In genomic region chr3:100630664-100631063, GRCh38 we compare ENCODE assay signal across 19 cellular contexts. TPM values are rescaled to one million over a fixed set of nuclear protein-coding genes. Genes with fewer than 3 reads are reported as not detected.
DNase-seq lines count a peak whose midpoint lies in the region; ATAC-seq, FAIRE-seq and TF ChIP-seq lines count a peak whose summit lies in the region.
"Had no signal": no experiment of that assay in that cellular context is flagged by ENCODE, and none has a peak within 500 bp of the region (broad histone marks: within the 10 kb centered on the region; RNA-seq: fewer than 3 reads in every experiment).

No MANE protein-coding gene starts in this region.

- TF ChIP-seq EP300 in H1 (IDR thresholded peaks at IDR 0.05; ENCODE audit: borderline replicate concordance in 1 of 2, low read depth in 2 of 2, low read length in 2 of 2) = no peak

- no peak overlapping the region for H4K91ac ChIP-seq in H1 (replicated peaks; ENCODE audit: insufficient read length, low read length)

- H3K4me1 ChIP-seq in H1 (replicated peaks in 1 of 4; ENCODE audit: control insufficient read depth in 3 of 4, insufficient read depth in 4 of 4, low read length in 3 of 4) (peaks cover 0 to 4% (median 0%) of the 10 kb centered on the region in 4 experiments; a peak in 1 of 7 replicates), keratinocyte (ENCODE audit: control insufficient read depth, extremely low read depth, insufficient read depth, low read length) (no peaks in the 10 kb centered on the region), esophagus squamous epithelium (no peaks in the 10 kb centered on the region)
- H3K4me1 ChIP-seq: SJCRH30 had no signal

- no peak overlapping the region for H2AK5ac ChIP-seq in H1 (ENCODE audit: low read depth, low read length)

- H2BK5ac ChIP-seq in H1 (ENCODE audit: low read depth, low read length) = no peak overlapping the region

- no peak for FAIRE-seq in H1 (lab: Jason Lieb, UNC)
- FAIRE-seq in keratinocyte (lab: Jason Lieb, UNC) = peak; percentile 17
- FAIRE-seq: GM12892 had no signal

- no peak overlapping the region for H3K4me2 ChIP-seq in H1 (ENCODE audit: insufficient read depth in 1 of 2, low read depth in 2 of 2, low read length in 2 of 2)
- no peak overlapping the region for H3K4me2 ChIP-seq in keratinocyte (ENCODE audit: control insufficient read depth, extremely low read depth, insufficient read depth, low read depth, low read length)

- H4K20me1 ChIP-seq in H1 (replicated peaks in 1 of 2; ENCODE audit: control insufficient read depth in 1 of 2, insufficient read depth in 2 of 2, low read length in 2 of 2) = no peaks in the 10 kb centered on the region
- H4K20me1 ChIP-seq in keratinocyte (ENCODE audit: control insufficient read depth, extremely low read depth, insufficient read depth, low read length) = no peaks in the 10 kb centered on the region

- POLR2A ChIA-PET in H1 (lab: Charles Lee; ENCODE audit: partially characterized antibody) = no interaction called here

- no peak overlapping the region for H2BK15ac ChIP-seq in H1 (ENCODE audit: low read length)

- H3K9me1 ChIP-seq in keratinocyte (ENCODE audit: control insufficient read depth, extremely low read depth, insufficient read depth, low read length) = no peaks in the 10 kb centered on the region

- TF ChIP-seq POLR2A in H1 (IDR thresholded peaks at IDR 0.05; ENCODE audit: control extremely low read depth in 1 of 2, low read depth in 2 of 2, low read length in 2 of 2) = no peak
- TF ChIP-seq POLR2A in esophagus squamous epithelium (IDR thresholded peaks at IDR 0.05) = no peak

- no peak overlapping the region for H3K9ac ChIP-seq in H1 (replicated peaks in 1 of 4; ENCODE audit: extremely low read depth in 1 of 4, low read depth in 3 of 4, low read length in 3 of 4)
- no peak overlapping the region for H3K9ac ChIP-seq in keratinocyte (ENCODE audit: control insufficient read depth, extremely low read depth, insufficient read depth, low read length)

- WGBS in H1 (ENCODE audit: extremely low coverage in 1 of 2, insufficient coverage in 1 of 2, insufficient read length in 1 of 2, insufficient replicate concordance in 2 of 2, low coverage in 1 of 2, low lambda C conversion rate in 2 of 2, missing lambda C conversion rate in 1 of 2), 2 experiments = 76% methylated on average over 1 of the region's 1 CpG; no CpG with 5 or more reads in 1 of the 2 experiments
- WGBS in esophagus squamous epithelium, 2 donors = 70 to 100% methylated on average over 1 of the region's 1 CpG

- H3K23ac ChIP-seq in H1 (ENCODE audit: insufficient read length) = no peak overlapping the region

- no peak for TF ChIP-seq CTCF in H1 (IDR thresholded peaks at IDR 0.05; ENCODE audit: control extremely low read depth in 1 of 3, insufficient read depth in 1 of 3, low read depth in 1 of 3, low read length in 3 of 3)
- no peak for TF ChIP-seq CTCF in keratinocyte (optimal IDR thresholded peaks at IDR 0.05 in 1 of 3, IDR thresholded peaks at IDR 0.05 in 1 of 3, conservative IDR thresholded peaks at IDR 0.05 in 1 of 3; ENCODE audit: extremely low read depth in 1 of 3, insufficient read depth in 2 of 3, low read length in 3 of 3)
- TF ChIP-seq CTCF in esophagus squamous epithelium (IDR thresholded peaks at IDR 0.05) = no peak

- H2AFZ ChIP-seq in H1 (ENCODE audit: low read length) (no peak overlapping the region), keratinocyte (ENCODE audit: control insufficient read depth, low read length) (no peak overlapping the region)

- no peak overlapping the region for H3K4ac ChIP-seq in H1 (replicated peaks; ENCODE audit: insufficient read length, low read depth, low read length)

- ATAC-seq in HG03095 (IDR thresholded peaks at IDR 0.05; ENCODE audit: unreplicated experiment) (no peak), sciatic nerve (no peak)

- no peak overlapping the region for H2BK20ac ChIP-seq in H1 (ENCODE audit: low read length)

- no peaks in the 10 kb centered on the region for H3K36me3 ChIP-seq in H1 (ENCODE audit: control insufficient read depth in 2 of 4, insufficient read depth in 4 of 4, low read length in 3 of 4)
- H3K36me3 ChIP-seq in keratinocyte (ENCODE audit: control insufficient read depth in 2 of 2, extremely low read depth in 1 of 2, insufficient read depth in 2 of 2, low read length in 2 of 2) = no peaks in the 10 kb centered on the region
- no peaks in the 10 kb centered on the region for H3K36me3 ChIP-seq in esophagus squamous epithelium
- H3K36me3 ChIP-seq: SJCRH30 had no signal

- H3K18ac ChIP-seq in H1 (ENCODE audit: extremely low read depth, low read length) = no peak overlapping the region

- H3K27ac ChIP-seq in H1 (ENCODE audit: low read depth, low read length) (no peak overlapping the region), keratinocyte (ENCODE audit: control insufficient read depth, insufficient read depth, low read length) (no peak overlapping the region), esophagus squamous epithelium (no peak overlapping the region)
- H3K27ac ChIP-seq: 22Rv1, RWPE1, SJCRH30 had no signal

- H4K5ac ChIP-seq in H1 (ENCODE audit: insufficient read length, low read depth, low read length) = no peak overlapping the region

- no peaks in the 10 kb centered on the region for H3K79me1 ChIP-seq in H1 (ENCODE audit: low read depth, low read length)

- H3K56ac ChIP-seq in H1 (replicated peaks; ENCODE audit: insufficient read length, low read depth, low read length) = no peak overlapping the region

- no peaks in the 10 kb centered on the region for H3K79me2 ChIP-seq in H1 (ENCODE audit: control insufficient read depth in 1 of 2, insufficient read depth in 2 of 2, low read length in 2 of 2)
- no peaks in the 10 kb centered on the region for H3K79me2 ChIP-seq in keratinocyte (ENCODE audit: control insufficient read depth, insufficient read depth, low read length)

- peak; percentile 39 for DNase-seq in DMS53 (lab: John Stamatoyannopoulos, UW)
- no peak for DNase-seq in DMS53 treated with DMSO at 0.1 percent for 48 hours (lab: John Stamatoyannopoulos, UW; ENCODE audit: unreplicated experiment)
- DNase-seq in M059J (ENCODE audit: low read depth) = peak; percentile 35
- DNase-seq in H1 (ENCODE audit: low read depth in 1 of 2, low spot score in 2 of 2) = no peak
- DNase-seq in keratinocyte (ENCODE audit: low read depth, low spot score) = no peak
- no peak for DNase-seq in esophagus squamous epithelium (lab: John Stamatoyannopoulos, UW)
- DNase-seq in sciatic nerve (ENCODE audit: low spot score) = no peak
- DNase-seq: CD4-positive, alpha-beta memory T cell; DND-41; Kasumi-1; NCI-H1105 treated with DMSO at 0.1 percent for 48 hours; NCI-H187 treated with DMSO at 0.1 percent for 48 hours; NCI-H446; SJCRH30 had no signal

- TF ChIP-seq RAD21 in H1 (IDR thresholded peaks at IDR 0.05 in 1 of 2, conservative IDR thresholded peaks at IDR 0.05 in 1 of 2; ENCODE audit: low read depth in 2 of 2, low read length in 2 of 2) = no peak

- no peak overlapping the region for H3K4me3 ChIP-seq in H1 (ENCODE audit: extremely low read depth in 1 of 4, insufficient read depth in 2 of 4, low read depth in 3 of 4, low read length in 4 of 4)
- H3K4me3 ChIP-seq in keratinocyte (ENCODE audit: control insufficient read depth in 2 of 3, extremely low read depth in 1 of 3, insufficient read depth in 2 of 3, low read depth in 1 of 3, low read length in 3 of 3) = no peak overlapping the region
- no peak overlapping the region for H3K4me3 ChIP-seq in esophagus squamous epithelium
- H3K4me3 ChIP-seq: SJCRH30 had no signal

- no peaks in the 10 kb centered on the region for H3K23me2 ChIP-seq in H1 (ENCODE audit: low read depth, low read length)

- H3K27me3 ChIP-seq in H1 (replicated peaks in 1 of 4; ENCODE audit: control insufficient read depth in 3 of 4, extremely low read depth in 1 of 4, insufficient read depth in 3 of 4, low read length in 3 of 4) (no peaks in the 10 kb centered on the region), keratinocyte (ENCODE audit: control insufficient read depth, extremely low read depth, insufficient read depth, low read length) (no peaks in the 10 kb centered on the region), esophagus squamous epithelium (no peaks in the 10 kb centered on the region)
- H3K27me3 ChIP-seq: SJCRH30 had no signal

- dilution Hi-C loops in keratinocyte (cut with MboI; ENCODE audit: extremely low pct_ligation_motif_present, low sequenced_read_pairs) = no loop called here

- H3K9me3 ChIP-seq in H1 (ENCODE audit: insufficient read depth in 2 of 2, low read depth in 1 of 2, low read length in 1 of 2) (no peaks in the 10 kb centered on the region), keratinocyte (ENCODE audit: control insufficient read depth, low read depth, low read length) (no peaks in the 10 kb centered on the region), esophagus squamous epithelium (no peaks in the 10 kb centered on the region)
- H3K9me3 ChIP-seq: SJCRH30 had no signal

- CTCF ChIA-PET in H1 (lab: Charles Lee; ENCODE audit: partially characterized antibody) = no interaction called here

- no peak overlapping the region for H2BK120ac ChIP-seq in H1 (replicated peaks; ENCODE audit: low read depth, low read length)

- H3K14ac ChIP-seq in H1 (ENCODE audit: insufficient read length) = no peak overlapping the region

- intact Hi-C loops in esophagus squamous epithelium (cut with DNase I) (no loop called here), sciatic nerve (cut with DNase I) (no loop called here)

- H4K8ac ChIP-seq in H1 (ENCODE audit: extremely low read depth, insufficient read depth, low read length) = no peak overlapping the region

- no peak overlapping the region for H2BK12ac ChIP-seq in H1 (ENCODE audit: low read depth, low read length)

RNA-seq across cellular contexts. Expression of gene ADGRG7, which starts 21.3 kb away (rescaled TPM):
- not detected in 2 replicates for total RNA-seq in M059J (2014; rRNA removed; shearing (Covaris generic))
- not detected in 2 replicates for total RNA-seq in H1 (2021; fragmentation: NEBNext Ultra II Directional; extraction: Animal tissue kit (Norgen Biotek cat#: 25700))
- polyA plus RNA-seq in H1 (2011; rRNA removed) (not detected in 2 replicates), keratinocyte (0.03 to 0.06 TPM (median 0.03 TPM) in 3 replicates)
- not detected for polyA plus RNA-seq in H1 (2011; cell fraction: cytosol; rRNA removed)
- polyA plus RNA-seq in H1 (2011; cell fraction: nucleus; rRNA removed) = not detected
- not detected in 4 replicates for polyA plus RNA-seq in H1 (2012, experiment 1 of 2)
- not detected for polyA plus RNA-seq in H1 (2012, experiment 2 of 2)
- polyA plus RNA-seq in H1 (2013, experiment 1 of 2) = not detected
- polyA plus RNA-seq in H1 (2013, experiment 2 of 2) = not detected
- not detected in 2 replicates for polyA minus RNA-seq in H1 (2011; rRNA and poly(A)+ RNA removed)
- not detected for polyA minus RNA-seq in H1 (2011; cell fraction: cytosol; rRNA and poly(A)+ RNA removed)
- polyA minus RNA-seq in H1 (2011; cell fraction: nucleus; rRNA and poly(A)+ RNA removed) = not detected
- polyA plus RNA-seq in keratinocyte (2011; ENCODE audit: low read depth) = 0.16 TPM
- polyA plus RNA-seq in keratinocyte (2011; cell fraction: cytosol; rRNA removed) = not detected in 2 replicates
- polyA plus RNA-seq in keratinocyte (2011; cell fraction: nucleus; rRNA removed) = 0.06 and 0.07 TPM in 2 replicates
- 0.08 and 0.45 TPM in 2 replicates for polyA plus RNA-seq in keratinocyte (2012; ENCODE audit: low replicate concordance)
- polyA minus RNA-seq in keratinocyte = 0.19 TPM in 1 of 3 replicates, not detected in the others
- not detected for polyA minus RNA-seq in keratinocyte (2011; cell fraction: cytosol; rRNA and poly(A)+ RNA removed)
- polyA minus RNA-seq in keratinocyte (2011; cell fraction: nucleus; rRNA and poly(A)+ RNA removed) = not detected in 2 replicates
- total RNA-seq in esophagus squamous epithelium (not detected), sciatic nerve (not detected)
- total RNA-seq: CD4-positive, alpha-beta memory T cell; SJCRH30 had no signal
- polyA plus RNA-seq: BJ; CD4-positive, alpha-beta memory T cell had no signal

Comparison
In these comparisons a context has a peak if more than half of its experiments do, and no peak if none do; other contexts are left out.
1. DNase-seq: peak in DMS53 (single experiment) and M059J (single experiment); none in DMS53 treated with DMSO at 0.1 percent for 48 hours (single experiment), H1 (0 of 2), keratinocyte (single experiment), esophagus squamous epithelium (single experiment) and sciatic nerve (single experiment).